8 cellular contexts compared by ENCODE assay signal in the genomic region with DNA sequence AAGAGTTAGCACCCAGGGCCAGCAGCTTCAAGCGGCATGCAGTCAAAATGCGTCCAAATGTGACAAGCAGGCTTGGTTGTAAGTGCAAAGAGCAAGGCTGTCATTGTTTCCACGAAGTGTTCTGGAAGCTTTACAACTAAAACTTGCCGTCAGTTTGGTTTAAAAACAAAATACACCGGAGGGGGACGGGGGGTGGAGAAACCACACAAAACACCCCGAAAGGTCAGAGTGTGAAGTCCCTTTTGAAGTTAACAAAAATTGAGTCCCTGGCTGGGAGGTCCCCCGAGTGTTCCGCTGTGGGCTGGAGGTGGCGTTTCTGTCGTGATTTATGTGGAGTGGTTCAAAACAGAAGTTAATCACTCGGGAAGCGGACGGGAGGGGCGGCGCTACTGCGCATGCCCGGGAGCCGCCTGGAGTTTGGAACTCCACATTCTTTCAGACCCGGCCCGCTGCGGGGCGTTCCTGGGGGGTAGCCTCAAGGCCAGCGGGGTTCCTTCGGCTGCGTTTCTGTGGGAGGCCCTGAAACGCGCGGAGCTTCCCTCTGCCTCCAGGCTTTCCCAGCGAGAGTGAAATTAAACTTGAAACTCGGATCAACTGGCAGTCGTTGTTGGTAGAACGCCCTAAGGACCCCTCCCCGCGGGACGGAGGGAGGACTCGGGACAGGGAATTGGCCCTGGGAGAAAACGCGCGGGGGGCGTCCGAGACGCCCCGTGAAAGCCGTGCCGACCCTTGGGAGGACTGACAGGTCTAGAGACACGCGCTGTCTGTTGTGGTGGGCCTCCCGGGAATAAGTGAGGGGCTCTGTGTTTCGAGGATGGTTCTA. TPM values are rescaled to one million over a fixed set of nuclear protein-coding genes. Genes with fewer than 3 reads are reported as not detected.
DNase-seq lines count a peak whose midpoint lies in the region; ATAC-seq and TF ChIP-seq lines count a peak whose summit lies in the region.

No MANE protein-coding gene starts in this region.

- peaks cover 3% of the 10 kb centered on the region for H3K36me3 ChIP-seq in brain microvascular endothelial cell (replicated peaks)
- peaks cover 10% of the 10 kb centered on the region for H3K36me3 ChIP-seq in skeletal muscle satellite cell (ENCODE audit: insufficient read depth, low read length)

- ATAC-seq in HG02885 (IDR thresholded peaks at IDR 0.05; ENCODE audit: poor library complexity, unreplicated experiment) = no peak
- no peak for ATAC-seq in GM18861 (IDR thresholded peaks at IDR 0.05; ENCODE audit: unreplicated experiment)

- H3K4me1 ChIP-seq in skeletal muscle satellite cell (ENCODE audit: control insufficient read depth, insufficient read depth, low read length) = peaks cover 37% of the 10 kb centered on the region

- DNase-seq in G401 (ENCODE audit: low spot score) (peak; percentile 70), NCI-H128 (lab: John Stamatoyannopoulos, UW; ENCODE audit: unreplicated experiment) (peak; percentile 83), brain microvascular endothelial cell (peak; percentile 91)

- no peaks in the 10 kb centered on the region for H3K9me3 ChIP-seq in iPS-18c (ENCODE audit: control insufficient read depth, insufficient read depth, low read length)
- H3K9me3 ChIP-seq in skeletal muscle satellite cell (replicated peaks; ENCODE audit: low read length) = no peaks in the 10 kb centered on the region

- H3K4me3 ChIP-seq in brain microvascular endothelial cell (ENCODE audit: low read depth, low read length) (peak overlapping the region; percentile 93), iPS-18c (ENCODE audit: insufficient read depth, low read depth, low read length) (peak overlapping the region; percentile 92), skeletal muscle satellite cell (ENCODE audit: low read length) (peak overlapping the region; percentile 85)

- H3K27ac ChIP-seq in VCaP (peak overlapping the region; percentile 96), brain microvascular endothelial cell (peak overlapping the region; percentile 99)

- peak overlapping the region; percentile 99 for H3K9ac ChIP-seq in skeletal muscle satellite cell (ENCODE audit: low read depth, low read length)

- H3K27me3 ChIP-seq in brain microvascular endothelial cell (replicated peaks) (no peaks in the 10 kb centered on the region), skeletal muscle satellite cell (ENCODE audit: control insufficient read depth, insufficient read depth, low read length) (no peaks in the 10 kb centered on the region)

- H3K4me2 ChIP-seq in skeletal muscle satellite cell (ENCODE audit: low read length) = peak overlapping the region; percentile 90

- TF ChIP-seq CTCF in VCaP (conservative IDR thresholded peaks at IDR 0.05) = no peak
- TF ChIP-seq CTCF in brain microvascular endothelial cell (IDR thresholded peaks at IDR 0.05; ENCODE audit: low read depth, low read length, missing control alignments) = no peak

- in situ Hi-C loops in G401 (cut with HindIII; ENCODE audit: low sequenced_read_pairs) (no loop called here), brain microvascular endothelial cell (cut with HindIII; ENCODE audit: low pct_ligation_motif_present, low sequenced_read_pairs) (no loop called here)

RNA-seq across cellular contexts. Expression of a gene that starts 1.4 kb away (rescaled TPM):
- total RNA-seq in G401 (2014; rRNA removed; shearing (Covaris generic)) = 279 and 304 TPM in 2 replicates
- total RNA-seq in skeletal muscle satellite cell (2012; rRNA removed) = 77.8 and 82.6 TPM in 2 replicates
